In the genomic region with DNA sequence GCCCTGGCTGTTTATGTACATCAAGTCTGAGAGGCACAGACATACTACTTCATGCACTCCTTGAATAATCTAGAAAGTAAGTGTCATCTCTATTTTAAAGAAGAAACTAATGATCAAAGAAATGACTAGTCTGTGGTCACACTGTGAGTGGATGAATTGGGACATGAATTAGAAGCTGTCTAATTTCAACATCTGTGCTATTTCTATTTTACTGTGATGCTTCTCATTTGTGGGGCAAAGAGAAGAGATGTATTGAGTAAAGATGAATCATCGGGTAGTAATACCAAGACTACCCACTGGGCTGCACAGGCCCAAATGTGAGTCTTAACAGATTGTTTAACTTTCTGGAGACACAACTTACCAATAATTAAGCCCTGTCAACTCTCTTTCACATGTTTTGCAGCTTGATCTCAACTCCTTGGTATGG, we compare ENCODE assay signal across 9 cellular contexts. TPM values are rescaled to one million over a fixed set of nuclear protein-coding genes. Genes with fewer than 3 reads are reported as not detected.
A peak's percentile ranks its signal among the peaks of the same experiment; 100 is the strongest.
DNase-seq lines count a peak whose midpoint lies in the region; ATAC-seq and TF ChIP-seq lines count a peak whose summit lies in the region.
"Had no signal": no experiment of that assay in that cellular context is flagged by ENCODE, and none has a peak within 500 bp of the region (broad histone marks: within the 10 kb centered on the region; RNA-seq: fewer than 3 reads in every experiment).

No MANE protein-coding gene starts in this region.

- no peak overlapping the region for H3K4me3 Mint-ChIP-seq in effector memory CD8-positive, alpha-beta T cell
- H3K4me3 Mint-ChIP-seq in T-cell = no peak overlapping the region

- H3K27me3 ChIP-seq in KMS-11 (ENCODE audit: insufficient read depth, low read depth) = no peaks in the 10 kb centered on the region

- CTCF ChIA-PET in T-cell (lab: Charles Lee) = no interaction called here

- DNase-seq in DMS 273 (lab: John Stamatoyannopoulos, UW; ENCODE audit: unreplicated experiment) (peak; percentile 25), DMS 273 treated with DMSO at 0.1 percent for 48 hours (lab: John Stamatoyannopoulos, UW) (no peak), T-cell (no peak), NCI-H2171 (lab: John Stamatoyannopoulos, UW) (no peak), HuH-7 (ENCODE audit: low spot score) (no peak)
- DNase-seq in effector memory CD8-positive, alpha-beta T cell = no peak

- no peaks in the 10 kb centered on the region for H3K79me2 ChIP-seq in KMS-11 (ENCODE audit: insufficient read depth, low read depth)

- H3K36me3 Mint-ChIP-seq in effector memory CD8-positive, alpha-beta T cell (ENCODE audit: insufficient read depth) = peaks cover 9% of the 10 kb centered on the region
- H3K36me3 Mint-ChIP-seq in T-cell = peaks cover 29% of the 10 kb centered on the region

- H3K9me3 Mint-ChIP-seq in effector memory CD8-positive, alpha-beta T cell = no peaks in the 10 kb centered on the region
- no peaks in the 10 kb centered on the region for H3K9me3 Mint-ChIP-seq in T-cell

- H3K4me1 Mint-ChIP-seq in effector memory CD8-positive, alpha-beta T cell (ENCODE audit: low read depth in 2 of 2) = no peaks in the 10 kb centered on the region
- peaks cover 0 to 2% (median 2%) of the 10 kb centered on the region in 3 donors for H3K4me1 Mint-ChIP-seq in T-cell

- no peak overlapping the region for H3K27ac ChIP-seq in KMS-11
- H3K27ac ChIP-seq: 22Rv1 had no signal

- no peak overlapping the region for H3K4me2 ChIP-seq in KMS-11

- POLR2A ChIA-PET in T-cell (lab: Charles Lee) = interaction anchor here in 1 of 2 donors (0.6 kb wide), 1 partner anchor 41 kb away, joined by 7 read pairs; no protein-coding TSS in a partner anchor

- peaks cover 9% of the 10 kb centered on the region for H3K36me3 ChIP-seq in KMS-11 (ENCODE audit: insufficient read depth)

- H3K27me3 Mint-ChIP-seq in effector memory CD8-positive, alpha-beta T cell = no peaks in the 10 kb centered on the region
- no peaks in the 10 kb centered on the region for H3K27me3 Mint-ChIP-seq in T-cell

- H3K4me1 ChIP-seq in KMS-11 (ENCODE audit: low read depth, poor library complexity, severe bottlenecking) = no peaks in the 10 kb centered on the region

- ATAC-seq in GM21825 (IDR thresholded peaks at IDR 0.05; ENCODE audit: unreplicated experiment) (peak; percentile 91), T-cell (replicated peaks in 1 of 4) (no peak)
- peak; percentile 62 for ATAC-seq in effector memory CD8-positive, alpha-beta T cell (replicated peaks)

- no peak overlapping the region for H2AFZ ChIP-seq in KMS-11 (ENCODE audit: low read depth)

- H3K27ac Mint-ChIP-seq in effector memory CD8-positive, alpha-beta T cell = no peak overlapping the region
- no peak overlapping the region for H3K27ac Mint-ChIP-seq in T-cell

- H3K4me3 ChIP-seq in KMS-11 (IDR thresholded peaks at IDR 0.05; ENCODE audit: insufficient read depth, low read depth, low read length) = no peak overlapping the region

- TF ChIP-seq CTCF in KMS-11 (conservative IDR thresholded peaks at IDR 0.05; ENCODE audit: low read depth, low read length) = peak; percentile 23; the same call in 1 of the 2 replicates

- no peak overlapping the region for H3K9ac ChIP-seq in KMS-11

- H4K20me1 ChIP-seq in KMS-11 (ENCODE audit: insufficient read depth) = no peaks in the 10 kb centered on the region

RNA-seq across cellular contexts. Expression of a gene that starts 42.4 kb away (rescaled TPM):
- 10 to 100 TPM; 21.1 to 31.5 (median 29.4) TPM for total RNA-seq in T-cell

Comparison
In these comparisons a context has a peak if more than half of its experiments do, and no peak if none do; other contexts are left out.
1. ATAC-seq: peak in GM21825 (single experiment) and effector memory CD8-positive, alpha-beta T cell (single experiment); none in T-cell (0 of 4).